In genomic region chr17:40448639-40449261, GRCh38 we compare ENCODE assay signal across 15 cellular contexts. TPM values are rescaled to one million over a fixed set of nuclear protein-coding genes. Genes with fewer than 3 reads are reported as not detected.
DNase-seq lines count a peak whose midpoint lies in the region; ATAC-seq and TF ChIP-seq lines count a peak whose summit lies in the region.
"Had no signal": no experiment of that assay in that cellular context is flagged by ENCODE, and none has a peak within 500 bp of the region (broad histone marks: within the 10 kb centered on the region; RNA-seq: fewer than 3 reads in every experiment).

No MANE protein-coding gene starts in this region.

- intact Hi-C loops in body of pancreas (cut with DNase I) (loop anchor here (10.0 kb wide), 1 partner anchor 86 kb away; no protein-coding TSS in a partner anchor), transverse colon (cut with DNase I; ENCODE audit: low total_unique reads) (no loop called here)

- H3K36me3 ChIP-seq in body of pancreas (replicated peaks in 1 of 2; ENCODE audit: insufficient read depth in 1 of 2, low read depth in 2 of 2) (no peaks in the 10 kb centered on the region), liver (ENCODE audit: control insufficient read depth in 4 of 4, insufficient read depth in 3 of 4, low read depth in 1 of 4, low read length in 3 of 4) (peaks cover 6 to 19% (median 9%) of the 10 kb centered on the region in 4 donors), transverse colon (peaks cover 0 to 11% (median 2%) of the 10 kb centered on the region in 4 donors)

- peaks cover 45% of the 10 kb centered on the region for H3K4me1 ChIP-seq in body of pancreas
- H3K4me1 ChIP-seq in liver (ENCODE audit: control insufficient read depth in 4 of 4, insufficient read depth in 4 of 4, low read length in 3 of 4): peaks cover 19 to 74% (median 66%) of the 10 kb centered on the region in 4 donors
- H3K4me1 ChIP-seq in transverse colon: peaks cover 48 to 95% (median 81%) of the 10 kb centered on the region in 4 donors

- 17 to 19% methylated on average over 7 of the region's 7 CpGs for WGBS in body of pancreas, 2 donors
- 13% methylated on average over 7 of the region's 7 CpGs for WGBS in liver
- 0 to 22% methylated on average over 2 to 7 of the region's 7 CpGs for WGBS in transverse colon (ENCODE audit: low coverage in 1 of 2), 2 donors

- ATAC-seq in body of pancreas (peak; percentile 64), GM18498 (IDR thresholded peaks at IDR 0.05; ENCODE audit: unreplicated experiment) (no peak)
- ATAC-seq: GM12878 had no signal

- TF ChIP-seq CTCF in body of pancreas (IDR thresholded peaks at IDR 0.05) (no peak), liver (IDR thresholded peaks at IDR 0.05; ENCODE audit: low read depth, low read length, missing input control) (no peak), transverse colon (IDR thresholded peaks at IDR 0.05) (no peak), mesothelial cell of epicardium (IDR thresholded peaks at IDR 0.05; ENCODE audit: unreplicated experiment) (no peak)

- TF ChIP-seq EP300 in transverse colon (IDR thresholded peaks at IDR 0.05; ENCODE audit: low read depth): peak; percentile 12

- no peaks in the 10 kb centered on the region for H3K9me3 Mint-ChIP-seq in T-helper 2 cell treated with Interferon-gamma antibody and Interleukin-4, amounts not matched to agents 5 μg/mL and 100 μg/mL, for 36 hours
- no peaks in the 10 kb centered on the region for H3K9me3 Mint-ChIP-seq in mesothelial cell of epicardium
- H3K9me3 Mint-ChIP-seq: activated naive CD4-positive, alpha-beta T cell treated with anti-CD3 and anti-CD28 coated beads for 36 hours had no signal

- in situ Hi-C loops in transverse colon (cut with MboI; ENCODE audit: low pct_ligation_motif_present in 1 of 4, low pct_unique_long_range_greater_than_20kb in 1 of 4, low sequenced_read_pairs in 3 of 4): loop anchor here in 2 of 4 donors (25.0 kb wide), 1 partner anchor 89 kb away; no protein-coding TSS in a partner anchor

- no peaks in the 10 kb centered on the region for H3K27me3 ChIP-seq in body of pancreas
- H3K27me3 ChIP-seq in liver (ENCODE audit: control insufficient read depth in 4 of 4, insufficient read depth in 4 of 4, low read length in 3 of 4): no peaks in the 10 kb centered on the region
- no peaks in the 10 kb centered on the region for H3K27me3 ChIP-seq in transverse colon

- H3K4me3 Mint-ChIP-seq in T-helper 2 cell treated with Interferon-gamma antibody and Interleukin-4, amounts not matched to agents 5 μg/mL and 100 μg/mL, for 36 hours: peak overlapping the region; percentile 65
- H3K4me3 Mint-ChIP-seq in mesothelial cell of epicardium: no peak overlapping the region
- H3K4me3 Mint-ChIP-seq: activated naive CD4-positive, alpha-beta T cell treated with anti-CD3 and anti-CD28 coated beads for 36 hours had no signal

- H3K4me1 Mint-ChIP-seq in T-helper 2 cell treated with Interferon-gamma antibody and Interleukin-4, amounts not matched to agents 5 μg/mL and 100 μg/mL, for 36 hours (ENCODE audit: low read depth): peaks cover 44% of the 10 kb centered on the region
- H3K4me1 Mint-ChIP-seq in mesothelial cell of epicardium: peaks cover 41% of the 10 kb centered on the region

- no peak for TF ChIP-seq RAD21 in liver (IDR thresholded peaks at IDR 0.05)

- DNase-seq in T-helper 2 cell treated with Interferon-gamma antibody and Interleukin-4, amounts not matched to agents 5 μg/mL and 100 μg/mL, for 36 hours (ENCODE audit: low spot score): no peak
- no peak for DNase-seq in T-helper 2 cell
- peak; percentile 44 to 78 (median 72) for DNase-seq in body of pancreas
- peak; percentile 84 for DNase-seq in transverse colon
- DNase-seq in mesothelial cell of epicardium (ENCODE audit: low spot score in 2 of 2, unreplicated experiment in 2 of 2): no peak
- no peak for DNase-seq in NCI-H2171 treated with DMSO at 0.1 percent for 48 hours (lab: John Stamatoyannopoulos, UW)
- DNase-seq: head of caudate nucleus, NCI-H446 treated with DMSO at 0.1 percent for 48 hours, T-helper 9 cell had no signal

- peaks cover 2% of the 10 kb centered on the region for H3K27me3 Mint-ChIP-seq in T-helper 2 cell treated with Interferon-gamma antibody and Interleukin-4, amounts not matched to agents 5 μg/mL and 100 μg/mL, for 36 hours (ENCODE audit: low read depth)
- H3K27me3 Mint-ChIP-seq in mesothelial cell of epicardium (ENCODE audit: low read depth): peaks cover 17% of the 10 kb centered on the region

- H3K27ac Mint-ChIP-seq in T-helper 2 cell treated with Interferon-gamma antibody and Interleukin-4, amounts not matched to agents 5 μg/mL and 100 μg/mL, for 36 hours: no peak overlapping the region
- no peak overlapping the region for H3K27ac Mint-ChIP-seq in mesothelial cell of epicardium
- H3K27ac Mint-ChIP-seq: activated naive CD4-positive, alpha-beta T cell treated with anti-CD3 and anti-CD28 coated beads for 36 hours had no signal

- peak overlapping the region; percentile 66 to 81 for H3K9ac ChIP-seq in liver (ENCODE audit: low read depth in 1 of 2, low read length in 2 of 2)
- H3K9ac ChIP-seq: parathyroid adenoma had no signal

- H3K36me3 Mint-ChIP-seq in T-helper 2 cell treated with Interferon-gamma antibody and Interleukin-4, amounts not matched to agents 5 μg/mL and 100 μg/mL, for 36 hours (ENCODE audit: low read depth): peaks cover 35% of the 10 kb centered on the region
- H3K36me3 Mint-ChIP-seq in mesothelial cell of epicardium: peaks cover under 1% of the 10 kb centered on the region

- peak overlapping the region; percentile 48 to 71 (median 58) for H3K27ac ChIP-seq in body of pancreas
- H3K27ac ChIP-seq in liver (ENCODE audit: low read depth in 1 of 2, low read length in 2 of 2): peak overlapping the region; percentile 92 to 97
- peak overlapping the region; percentile 94 to 98 (median 96) for H3K27ac ChIP-seq in transverse colon
- H3K27ac ChIP-seq: HL-60 had no signal

- no peak overlapping the region for H3K4me3 ChIP-seq in body of pancreas
- H3K4me3 ChIP-seq in liver (ENCODE audit: low read depth in 1 of 3, low read length in 3 of 3): peak overlapping the region; percentile 21 to 40 (median 39)
- H3K4me3 ChIP-seq in transverse colon: peak overlapping the region in 1 of 4 donors; percentile 24
- H3K4me3 ChIP-seq: GM12878 had no signal

- TF ChIP-seq POLR2A in body of pancreas (IDR thresholded peaks at IDR 0.05) (no peak), transverse colon (IDR thresholded peaks at IDR 0.05) (peak; percentile 56)

- H3K9me3 ChIP-seq in body of pancreas (no peaks in the 10 kb centered on the region), liver (ENCODE audit: control insufficient read depth in 4 of 4, low read length in 3 of 4) (no peaks in the 10 kb centered on the region), transverse colon (no peaks in the 10 kb centered on the region)

TF ChIP-seq in liver, 16 proteins besides CTCF, POLR2A, EP300 and RAD21 (continues in another document):
- TF ChIP-seq RXRA (IDR thresholded peaks at IDR 0.05) (peak; percentile 99 to 100), YY1 (IDR thresholded peaks at IDR 0.05) (peak; percentile 79), HNF4A (conservative IDR thresholded peaks at IDR 0.05) (peak; percentile 90 to 96), JUND (IDR thresholded peaks at IDR 0.05) (peak; percentile 88 to 92), REST (IDR thresholded peaks at IDR 0.05) (peak; percentile 57), SP1 (IDR thresholded peaks at IDR 0.05) (peak; percentile 98), NR2F2 (IDR thresholded peaks at IDR 0.05) (peak; percentile 63), FOXA2 (IDR thresholded peaks at IDR 0.05) (peak; percentile 99), MAX (IDR thresholded peaks at IDR 0.05) (peak; percentile 97)

RNA-seq across cellular contexts. Expression of gene IGFBP4, which starts 5.5 kb away (rescaled TPM):
- total RNA-seq in body of pancreas: 100 to 1,000 TPM in 1 of 2 donors, 10 to 100 TPM in 1; 88.7 to 315 TPM
- 100 to 1,000 TPM in 1 of 2 donors, 10 to 100 TPM in 1; 74.1 to 297 TPM for total RNA-seq in liver
- 100 to 1,000 TPM; 179 to 649 TPM for polyA plus RNA-seq in liver
- 100 to 1,000 TPM in 3 of 4 donors, 10 to 100 TPM in 1; 98.4 to 302 (median 166) TPM for total RNA-seq in transverse colon
- 106 to 111 TPM (median 108 TPM) in 3 replicates for total RNA-seq in mesothelial cell of epicardium

RNA-seq across cellular contexts. Expression of gene TOP2A, which starts 31.1 kb away (rescaled TPM):
- total RNA-seq in body of pancreas: under 1 TPM in 1 of 2 donors, not detected in 1; 0.33 TPM
- 100 to 1,000 TPM in 1 of 2 donors, under 1 TPM in 1; 0.08 to 102 TPM for total RNA-seq in liver
- 1 to 10 TPM; 1.9 to 5.2 TPM for polyA plus RNA-seq in liver
- total RNA-seq in transverse colon: 10 to 100 TPM in 1 of 4 donors, 1 to 10 TPM in 2, under 1 TPM in 1; 0.37 to 25.5 (median 7.5) TPM
- 79.4 to 91.0 TPM (median 85.3 TPM) in 3 replicates for total RNA-seq in mesothelial cell of epicardium

RNA-seq across cellular contexts. Expression of gene TNS4, which starts 52.7 kb away (rescaled TPM):
- total RNA-seq in body of pancreas: not detected
- total RNA-seq in liver: under 1 TPM in 1 of 2 donors, not detected in 1; 0.08 TPM
- polyA plus RNA-seq in liver: not detected
- 1 to 10 TPM in 3 of 4 donors, not detected in 1; 1.2 to 4.2 (median 2.5) TPM for total RNA-seq in transverse colon
- total RNA-seq in mesothelial cell of epicardium: 0.07 TPM in 1 of 3 replicates, not detected in the others

Comparison
In these comparisons a context has a peak if more than half of its experiments do, and no peak if none do; other contexts are left out.
1. DNase-seq: peak in body of pancreas (4 of 4) and transverse colon (single experiment); none in T-helper 2 cell treated with Interferon-gamma antibody and Interleukin-4, amounts not matched to agents 5 μg/mL and 100 μg/mL, for 36 hours (single experiment), T-helper 2 cell (0 of 5), mesothelial cell of epicardium (0 of 2) and NCI-H2171 treated with DMSO at 0.1 percent for 48 hours (single experiment).
2. H3K4me3 ChIP-seq: peak in liver (3 of 3); none in body of pancreas (0 of 2).
3. Peak in every context shown above with its lines, with median percentiles within 50 percentile points of each other: H3K27ac ChIP-seq.